In the genomic region with DNA sequence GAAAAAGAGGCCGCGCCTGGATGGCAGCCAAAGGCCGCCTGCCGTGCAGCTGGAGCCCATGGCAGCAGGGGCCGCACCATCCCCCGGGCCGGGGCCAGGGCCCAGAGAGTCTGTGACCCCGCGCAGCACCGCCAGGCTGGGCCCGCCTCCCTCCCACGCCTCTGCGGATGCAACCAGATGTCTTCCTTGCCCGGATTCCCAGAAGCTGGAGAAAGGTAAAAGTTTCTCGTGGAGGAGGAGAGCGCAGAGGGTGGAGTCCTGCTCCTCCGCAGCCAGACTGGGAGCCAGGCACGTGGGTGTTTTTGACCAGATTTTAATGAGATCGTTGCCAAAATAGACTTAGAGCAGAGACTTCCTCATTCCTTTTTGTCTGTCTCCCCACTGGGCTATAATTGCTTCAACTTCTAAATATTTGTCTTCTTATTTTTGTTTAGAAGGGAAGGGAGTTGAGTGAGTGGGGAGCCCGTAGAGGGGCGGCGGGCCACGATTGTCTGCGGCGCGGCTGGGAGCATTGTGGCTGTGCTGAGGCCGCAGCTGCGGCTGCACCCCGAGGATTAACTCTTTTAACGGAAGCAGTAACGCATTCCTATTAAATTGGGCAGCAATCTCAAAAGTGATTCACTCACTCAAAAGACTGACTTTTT, we compare ENCODE assay signal across 8 cellular contexts. TPM values are rescaled to one million over a fixed set of nuclear protein-coding genes. Genes with fewer than 3 reads are reported as not detected.
A peak's percentile ranks its signal among the peaks of the same experiment; 100 is the strongest.
DNase-seq lines count a peak whose midpoint lies in the region; ATAC-seq and TF ChIP-seq lines count a peak whose summit lies in the region.

No MANE protein-coding gene starts in this region.

- ATAC-seq in psoas muscle (peak; percentile 40 to 69 (median 59)), HG03354 (IDR thresholded peaks at IDR 0.05; ENCODE audit: poor library complexity, severe bottlenecking, unreplicated experiment) (no peak)

- peaks cover 5 to 86% of the 10 kb centered on the region in 2 donors for H3K36me3 ChIP-seq in psoas muscle (ENCODE audit: insufficient read depth in 1 of 2, low read depth in 1 of 2)

- intact Hi-C loops in psoas muscle (cut with DNase I) = no loop called here

- no peak for TF ChIP-seq CTCF in psoas muscle (IDR thresholded peaks at IDR 0.05)

- H3K4me3 ChIP-seq in psoas muscle = peak overlapping the region; percentile 44

- DNase-seq in GM03348 (ENCODE audit: low spot score) (peak; percentile 92), SK-N-DZ (ENCODE audit: low spot score) (peak; percentile 44), globus pallidus (ENCODE audit: low spot score) (peak; percentile 87), psoas muscle (peak; percentile 76 to 81), NCI-H748 (lab: John Stamatoyannopoulos, UW; ENCODE audit: unreplicated experiment) (no peak), HuH-7 (ENCODE audit: low spot score) (no peak)
- no peak for DNase-seq in stimulated activated CD4-positive, alpha-beta T cell treated with anti-CD3 and anti-CD28 coated beads, Interleukin-12 subunit alpha, Interleukin-12 subunit beta, amount 100 ng/mL, for 4 hours

- H3K9me3 ChIP-seq in psoas muscle = no peaks in the 10 kb centered on the region

- peak overlapping the region; percentile 5 for H3K27ac ChIP-seq in psoas muscle

- H3K27me3 ChIP-seq in psoas muscle (ENCODE audit: insufficient read depth in 3 of 3, low read length in 2 of 3) = no peaks in the 10 kb centered on the region

- H3K4me1 ChIP-seq in psoas muscle = peaks cover 17% of the 10 kb centered on the region

- WGBS in psoas muscle, 3 donors = 35 to 45% (median 36%) methylated on average over 31 of the region's 31 CpGs

RNA-seq across cellular contexts. Expression of a gene that starts 22.8 kb away (rescaled TPM):
- polyA plus RNA-seq in SK-N-DZ (2014; cell fraction: cytosol; rRNA removed) = 265 and 282 TPM in 2 replicates
- polyA plus RNA-seq in SK-N-DZ (2014; cell fraction: nucleus; rRNA removed) = 151 and 255 TPM in 2 replicates
- total RNA-seq in psoas muscle = 100 to 1,000 TPM; 230 to 338 (median 308) TPM
- polyA plus RNA-seq in psoas muscle = 100 to 1,000 TPM; 177 to 423 (median 294) TPM

RNA-seq across cellular contexts. Expression of a gene that starts 40.4 kb away (rescaled TPM):
- 103 and 115 TPM in 2 replicates for polyA plus RNA-seq in SK-N-DZ (2014; cell fraction: cytosol; rRNA removed)
- 76.5 and 79.9 TPM in 2 replicates for polyA plus RNA-seq in SK-N-DZ (2014; cell fraction: nucleus; rRNA removed)
- total RNA-seq in psoas muscle = 100 to 1,000 TPM; 227 to 339 (median 232) TPM
- polyA plus RNA-seq in psoas muscle = 100 to 1,000 TPM; 162 to 464 (median 351) TPM

RNA-seq across cellular contexts. Expression of a gene that starts 46.4 kb away (rescaled TPM):
- polyA plus RNA-seq in SK-N-DZ (2014; cell fraction: cytosol; rRNA removed) = 169 and 201 TPM in 2 replicates
- 133 and 197 TPM in 2 replicates for polyA plus RNA-seq in SK-N-DZ (2014; cell fraction: nucleus; rRNA removed)
- 100 to 1,000 TPM in 1 of 4 donors, 10 to 100 TPM in 3; 59.9 to 122 (median 86.9) TPM for total RNA-seq in psoas muscle
- 100 to 1,000 TPM in 1 of 3 donors, 10 to 100 TPM in 2; 68.9 to 103 (median 94.1) TPM for polyA plus RNA-seq in psoas muscle

Comparison
In these comparisons a context has a peak if more than half of its experiments do, and no peak if none do; other contexts are left out.
1. DNase-seq: peak in GM03348 (single experiment), SK-N-DZ (single experiment), globus pallidus (single experiment) and psoas muscle (2 of 2); none in stimulated activated CD4-positive, alpha-beta T cell treated with anti-CD3 and anti-CD28 coated beads, Interleukin-12 subunit alpha, Interleukin-12 subunit beta, amount 100 ng/mL, for 4 hours (single experiment), NCI-H748 (single experiment) and HuH-7 (single experiment).